2 cellular contexts compared by ENCODE assay signal in the genomic region with DNA sequence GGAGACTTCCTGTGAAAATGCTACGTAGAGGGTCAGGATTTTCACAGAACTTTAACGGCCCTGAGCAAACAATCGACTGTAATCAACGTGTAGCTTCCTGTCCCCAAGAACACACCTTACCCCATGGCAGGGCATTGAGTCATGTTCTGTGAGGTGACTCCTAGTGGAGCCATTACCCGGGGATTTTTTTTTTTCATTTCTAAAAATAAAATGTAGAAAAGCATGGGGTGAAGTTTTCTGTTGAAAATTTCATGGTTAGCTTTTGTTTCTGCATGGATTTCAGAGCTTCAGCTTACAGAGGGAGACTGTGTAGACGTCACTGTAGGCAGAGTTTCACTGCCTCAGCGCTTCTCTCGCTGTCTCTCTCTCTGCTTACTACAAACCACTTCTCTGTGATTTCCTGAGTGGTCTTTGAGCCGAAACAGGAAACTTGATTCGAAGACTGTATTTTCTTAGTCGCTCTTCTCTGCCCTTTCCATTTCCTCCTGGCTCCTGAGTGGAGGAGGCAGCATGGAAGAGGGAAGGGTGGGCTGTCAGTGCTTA.
TF ChIP-seq lines count a peak whose summit lies in the region.

No MANE protein-coding gene starts in this region.

TF ChIP-seq in liver, 16 proteins besides CTCF, POLR2A, EP300 and RAD21 (continued from another document):
- TF ChIP-seq REST (IDR thresholded peaks at IDR 0.05) (no peak), MAX (IDR thresholded peaks at IDR 0.05) (no peak), HNF4A (conservative IDR thresholded peaks at IDR 0.05) (no peak)

TF ChIP-seq in HepG2, 621 proteins besides CTCF, POLR2A, EP300 and RAD21 (continued from another document):
- TF ChIP-seq, protein P1, sequence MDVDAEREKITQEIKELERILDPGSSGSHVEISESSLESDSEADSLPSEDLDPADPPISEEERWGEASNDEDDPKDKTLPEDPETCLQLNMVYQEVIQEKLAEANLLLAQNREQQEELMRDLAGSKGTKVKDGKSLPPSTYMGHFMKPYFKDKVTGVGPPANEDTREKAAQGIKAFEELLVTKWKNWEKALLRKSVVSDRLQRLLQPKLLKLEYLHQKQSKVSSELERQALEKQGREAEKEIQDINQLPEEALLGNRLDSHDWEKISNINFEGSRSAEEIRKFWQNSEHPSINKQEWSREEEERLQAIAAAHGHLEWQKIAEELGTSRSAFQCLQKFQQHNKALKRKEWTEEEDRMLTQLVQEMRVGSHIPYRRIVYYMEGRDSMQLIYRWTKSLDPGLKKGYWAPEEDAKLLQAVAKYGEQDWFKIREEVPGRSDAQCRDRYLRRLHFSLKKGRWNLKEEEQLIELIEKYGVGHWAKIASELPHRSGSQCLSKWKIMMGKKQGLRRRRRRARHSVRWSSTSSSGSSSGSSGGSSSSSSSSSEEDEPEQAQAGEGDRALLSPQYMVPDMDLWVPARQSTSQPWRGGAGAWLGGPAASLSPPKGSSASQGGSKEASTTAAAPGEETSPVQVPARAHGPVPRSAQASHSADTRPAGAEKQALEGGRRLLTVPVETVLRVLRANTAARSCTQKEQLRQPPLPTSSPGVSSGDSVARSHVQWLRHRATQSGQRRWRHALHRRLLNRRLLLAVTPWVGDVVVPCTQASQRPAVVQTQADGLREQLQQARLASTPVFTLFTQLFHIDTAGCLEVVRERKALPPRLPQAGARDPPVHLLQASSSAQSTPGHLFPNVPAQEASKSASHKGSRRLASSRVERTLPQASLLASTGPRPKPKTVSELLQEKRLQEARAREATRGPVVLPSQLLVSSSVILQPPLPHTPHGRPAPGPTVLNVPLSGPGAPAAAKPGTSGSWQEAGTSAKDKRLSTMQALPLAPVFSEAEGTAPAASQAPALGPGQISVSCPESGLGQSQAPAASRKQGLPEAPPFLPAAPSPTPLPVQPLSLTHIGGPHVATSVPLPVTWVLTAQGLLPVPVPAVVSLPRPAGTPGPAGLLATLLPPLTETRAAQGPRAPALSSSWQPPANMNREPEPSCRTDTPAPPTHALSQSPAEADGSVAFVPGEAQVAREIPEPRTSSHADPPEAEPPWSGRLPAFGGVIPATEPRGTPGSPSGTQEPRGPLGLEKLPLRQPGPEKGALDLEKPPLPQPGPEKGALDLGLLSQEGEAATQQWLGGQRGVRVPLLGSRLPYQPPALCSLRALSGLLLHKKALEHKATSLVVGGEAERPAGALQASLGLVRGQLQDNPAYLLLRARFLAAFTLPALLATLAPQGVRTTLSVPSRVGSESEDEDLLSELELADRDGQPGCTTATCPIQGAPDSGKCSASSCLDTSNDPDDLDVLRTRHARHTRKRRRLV (CRISPR knock-in tag; IDR thresholded peaks at IDR 0.05) = no peak
- no peak for TF ChIP-seq HHEX (CRISPR knock-in tag; IDR thresholded peaks at IDR 0.05)
- no peak for TF ChIP-seq NCOA1 (CRISPR knock-in tag; IDR thresholded peaks at IDR 0.05)
- TF ChIP-seq FLYWCH1 (CRISPR knock-in tag; IDR thresholded peaks at IDR 0.05) = no peak
